Comparison of ENCODE assay signal across 10 cellular contexts in genomic region chr3:198113219-198114053, GRCh38.
DNase-seq lines count a peak whose midpoint lies in the region; ATAC-seq and TF ChIP-seq lines count a peak whose summit lies in the region.
"Had no signal": no experiment of that assay in that cellular context is flagged by ENCODE, and none has a peak within 500 bp of the region (broad histone marks: within the 10 kb centered on the region; RNA-seq: fewer than 3 reads in every experiment).

No MANE protein-coding gene starts in this region.

- intact Hi-C loops in A673 (cut with micrococcal nuclease; ENCODE audit: unreplicated experiment) = no loop called here
- intact Hi-C loops in mucosa of descending colon (cut with DNase I, micrococcal nuclease) = no loop called here

- no peak for TF ChIP-seq POLR2A in GM18505 (IDR thresholded peaks at IDR 0.05; ENCODE audit: borderline replicate concordance, extremely low read depth, insufficient read depth, insufficient read length)

- in situ Hi-C loops in KBM-7 (cut with MboI; ENCODE audit: low pct_unique_long_range_greater_than_20kb, low sequenced_read_pairs) = no loop called here

- H3K27ac ChIP-seq in A673 (ENCODE audit: low read depth, low read length, poor library complexity, severe bottlenecking) = peak overlapping the region; percentile 29
- no peak overlapping the region for H3K27ac ChIP-seq in fibroblast of lung (ENCODE audit: insufficient read depth, low read length)
- H3K27ac ChIP-seq: SJSA1 had no signal

- CTCF ChIA-PET in A673 (lab: Charles Lee) = no interaction called here

- H3K27me3 ChIP-seq in A673 (replicated peaks; ENCODE audit: insufficient read depth, low read depth, low read length, poor library complexity) (no peaks in the 10 kb centered on the region), fibroblast of lung (ENCODE audit: control insufficient read depth, insufficient read depth, low read length) (peaks cover 18% of the 10 kb centered on the region)
- H3K27me3 ChIP-seq: SJSA1 had no signal

- ATAC-seq in mucosa of descending colon = no peak
- ATAC-seq in HG03521 (IDR thresholded peaks at IDR 0.05; ENCODE audit: unreplicated experiment) = no peak
- no peak for ATAC-seq in GM18505 (IDR thresholded peaks at IDR 0.05; ENCODE audit: unreplicated experiment)

- TF ChIP-seq CTCF in A673 (conservative IDR thresholded peaks at IDR 0.05; ENCODE audit: low read depth, low read length) (no peak), fibroblast of lung (conservative IDR thresholded peaks at IDR 0.05 in 1 of 2, IDR thresholded peaks at IDR 0.05 in 1 of 2; ENCODE audit: low read depth in 1 of 2, low read length in 2 of 2) (no peak), mucosa of descending colon (IDR thresholded peaks at IDR 0.05) (no peak)

- H3K79me2 ChIP-seq in fibroblast of lung (ENCODE audit: control insufficient read depth, insufficient read depth, low read length) = no peaks in the 10 kb centered on the region

- H3K36me3 ChIP-seq in A673 (ENCODE audit: insufficient read depth, low read length, poor library complexity, severe bottlenecking) = peaks cover 42% of the 10 kb centered on the region
- no peaks in the 10 kb centered on the region for H3K36me3 ChIP-seq in fibroblast of lung (ENCODE audit: control insufficient read depth, insufficient read depth, low read length)
- H3K36me3 ChIP-seq in mucosa of descending colon (ENCODE audit: low read depth) = no peaks in the 10 kb centered on the region
- H3K36me3 ChIP-seq: SJSA1 had no signal

- POLR2A ChIA-PET in A673 (lab: Charles Lee; ENCODE audit: low non-redundant PET) = no interaction called here

- BruUV-seq in A673 (replicated peaks; lab: Mats Ljungman, UMichigan) = no TSS peak

- H3K4me1 ChIP-seq in A673 (ENCODE audit: insufficient read depth, low read length, poor library complexity, severe bottlenecking) (peaks cover 20% of the 10 kb centered on the region), fibroblast of lung (ENCODE audit: control insufficient read depth, extremely low read depth, insufficient read depth, low read length) (no peaks in the 10 kb centered on the region), mucosa of descending colon (ENCODE audit: low read depth) (no peaks in the 10 kb centered on the region)
- H3K4me1 ChIP-seq: SJSA1 had no signal

- H3K9me3 ChIP-seq in A673 (ENCODE audit: low read depth, low read length, poor library complexity, severe bottlenecking) = peaks cover 11% of the 10 kb centered on the region
- no peaks in the 10 kb centered on the region for H3K9me3 ChIP-seq in fibroblast of lung (ENCODE audit: control insufficient read depth, insufficient read depth, low read depth, low read length)
- no peaks in the 10 kb centered on the region for H3K9me3 ChIP-seq in mucosa of descending colon
- H3K9me3 ChIP-seq: SJSA1 had no signal

- DNase-seq in A673 (ENCODE audit: low spot score) = no peak
- peak; percentile 47 for DNase-seq in KBM-7
- peak; percentile 5 to 9 for DNase-seq in fibroblast of lung (ENCODE audit: low read depth in 2 of 2)
- peak in 2 of 3 donors; percentile 7 to 55 for DNase-seq in mucosa of descending colon
- DNase-seq in cerebellar cortex (ENCODE audit: low spot score) = no peak
- DNase-seq in SW480 (ENCODE audit: low spot score) = no peak
- DNase-seq: anterior cingulate cortex had no signal

- no peaks in the 10 kb centered on the region for H4K20me1 ChIP-seq in fibroblast of lung (ENCODE audit: control insufficient read depth, extremely low read depth, insufficient read depth, low read length)

- peak overlapping the region; percentile 50 for H3K4me3 ChIP-seq in A673 (ENCODE audit: low read depth, low read length, poor library complexity, severe bottlenecking)
- H3K4me3 ChIP-seq in fibroblast of lung (replicated peaks in 1 of 4; ENCODE audit: control extremely low read depth in 1 of 4, insufficient read depth in 1 of 4, low read depth in 3 of 4, low read length in 4 of 4) = no peak overlapping the region
- no peak overlapping the region for H3K4me3 ChIP-seq in mucosa of descending colon
- H3K4me3 ChIP-seq: SJSA1 had no signal

- peak overlapping the region; percentile 32 for H3K4me2 ChIP-seq in fibroblast of lung (ENCODE audit: extremely low read depth, insufficient read depth, low read length)

- peak overlapping the region; percentile 39 for H2AFZ ChIP-seq in fibroblast of lung (ENCODE audit: low read length)

- no peak overlapping the region for H3K9ac ChIP-seq in fibroblast of lung (ENCODE audit: insufficient read depth, low read length)

Comparison
In these comparisons a context has a peak if more than half of its experiments do, and no peak if none do; other contexts are left out.
1. DNase-seq: peak in KBM-7 (single experiment), fibroblast of lung (2 of 2) and mucosa of descending colon (2 of 3); none in A673 (single experiment), cerebellar cortex (single experiment) and SW480 (single experiment).